ENCODE assay signal across 23 cellular contexts in the genomic region with DNA sequence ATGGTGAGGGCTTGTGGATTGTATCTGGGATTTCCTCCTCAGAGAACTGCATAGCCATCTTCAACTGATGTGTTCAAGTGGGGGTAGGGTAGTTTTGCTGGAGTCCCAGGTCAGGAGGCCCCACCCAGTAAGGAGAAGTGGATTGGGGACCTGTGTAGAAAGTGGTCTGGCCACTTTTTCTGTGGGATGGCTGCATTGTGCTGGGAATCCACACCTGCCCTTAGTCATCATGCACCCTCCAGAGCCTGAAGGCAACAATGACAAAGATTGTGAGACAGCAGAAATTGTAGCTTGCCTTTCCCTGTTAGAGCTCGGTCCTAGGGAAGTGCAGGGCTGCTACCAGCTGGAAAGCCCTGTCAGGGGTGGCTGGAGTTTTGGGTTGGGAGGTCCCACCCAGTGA.
DNase-seq lines count a peak whose midpoint lies in the region; ATAC-seq lines count a peak whose summit lies in the region.
"Had no signal": no experiment of that assay in that cellular context is flagged by ENCODE, and none has a peak within 500 bp of the region (broad histone marks: within the 10 kb centered on the region; RNA-seq: fewer than 3 reads in every experiment).

No MANE protein-coding gene starts in this region.

- DNase-seq in COLO668 (lab: John Stamatoyannopoulos, UW; ENCODE audit: unreplicated experiment) (peak; percentile 52), HPDE6-E6E7 (ENCODE audit: extremely low spot score) (peak; percentile 59), myocyte (ENCODE audit: low read depth) (peak; percentile 26), NCI-H187 (lab: John Stamatoyannopoulos, UW) (no peak), kidney glomerular epithelial cell (lab: John Stamatoyannopoulos, UW) (no peak)
- DNase-seq: BE2C; CD4-positive, CD25-positive, alpha-beta regulatory T cell; COR-L47; DND-41; MG63; NCI-H1417; NCI-H1694 treated with DMSO at 0.1 percent for 48 hours; NCI-H2107; NCI-H2227 treated with DMSO at 0.1 percent for 48 hours; NCI-H510A; NCI-H748 treated with DMSO at 0.1 percent for 48 hours had no signal

- ATAC-seq in esophagus mucosa (peak; percentile 94), GM18867 (IDR thresholded peaks at IDR 0.05; ENCODE audit: unreplicated experiment) (no peak), GM21423 (IDR thresholded peaks at IDR 0.05; ENCODE audit: unreplicated experiment) (no peak)
- ATAC-seq: HepG2, K562, Panc1, SK-N-SH treated with all-trans-retinoic acid at 6 μM for 48 hours had no signal

Comparison
In these comparisons a context has a peak if more than half of its experiments do, and no peak if none do; other contexts are left out.
1. DNase-seq: peak in COLO668 (single experiment), HPDE6-E6E7 (single experiment) and myocyte (single experiment); none in NCI-H187 (0 of 2) and kidney glomerular epithelial cell (single experiment).